15 cellular contexts compared by ENCODE assay signal in the genomic region with DNA sequence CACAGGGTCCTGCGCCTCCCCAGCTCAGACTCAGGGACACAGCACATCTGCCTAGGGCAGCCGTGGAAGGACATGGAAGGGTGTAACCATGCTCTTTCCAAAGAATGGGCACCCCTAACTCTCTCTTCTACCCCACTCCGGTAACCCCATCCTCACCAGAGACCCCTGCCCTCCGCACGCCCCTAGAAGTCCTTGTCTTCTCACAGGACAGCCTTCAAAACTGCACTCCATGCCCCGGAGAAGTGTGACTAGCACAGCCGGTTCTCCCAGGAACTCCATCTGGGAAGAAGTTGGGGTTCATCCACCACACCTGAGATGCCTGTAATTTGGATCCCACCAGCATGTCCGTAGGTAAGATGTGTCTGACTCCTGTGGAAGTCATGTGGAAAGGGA. TPM values are rescaled to one million over a fixed set of nuclear protein-coding genes. Genes with fewer than 3 reads are reported as not detected.
DNase-seq lines count a peak whose midpoint lies in the region; ATAC-seq and TF ChIP-seq lines count a peak whose summit lies in the region.
"Had no signal": no experiment of that assay in that cellular context is flagged by ENCODE, and none has a peak within 500 bp of the region (broad histone marks: within the 10 kb centered on the region; RNA-seq: fewer than 3 reads in every experiment).

No MANE protein-coding gene starts in this region.

- H3K4me3 ChIP-seq in Caco-2 (ENCODE audit: low read depth, low read length) (no peak overlapping the region), KMS-11 (IDR thresholded peaks at IDR 0.05; ENCODE audit: insufficient read depth, low read depth, low read length) (no peak overlapping the region), neural progenitor cell (no peak overlapping the region)

- TSS peak; percentile 15 for BruUV-seq in Caco-2 (replicated peaks; lab: Mats Ljungman, UMichigan)

- H3K36me3 Mint-ChIP-seq in Caco-2 (ENCODE audit: insufficient read depth, unreplicated experiment): no peaks in the 10 kb centered on the region
- H3K36me3 Mint-ChIP-seq in dendritic cell treated with granulocyte-macrophage colony-stimulating factor and Interleukin-4, amounts not matched to agents 40 ng/mL and 50 ng/mL, for 4 days (ENCODE audit: low read depth): no peaks in the 10 kb centered on the region
- no peaks in the 10 kb centered on the region for H3K36me3 Mint-ChIP-seq in neural progenitor cell
- H3K36me3 Mint-ChIP-seq: CD4-positive, CD25-positive, alpha-beta regulatory T cell; stimulated activated effector memory CD8-positive, alpha-beta T cell treated with anti-CD3 and anti-CD28 coated beads, Interleukin-12 subunit alpha, Interleukin-12 subunit beta, amount 100 ng/mL, for 72 hours had no signal

- 0 out of 2 replicates have a peak, but pooled peaks cover 12% of the 10 kb centered on the region for H3K4me1 ChIP-seq in Caco-2
- peaks cover 34% of the 10 kb centered on the region for H3K4me1 ChIP-seq in KMS-11 (ENCODE audit: low read depth, poor library complexity, severe bottlenecking)
- H3K4me1 ChIP-seq in neural progenitor cell: peaks cover 7% of the 10 kb centered on the region

- DNase-seq in Caco-2 (peak in 1 of 2 experiments; percentile 32), neural progenitor cell (ENCODE audit: low spot score) (no peak), NCI-H1105 treated with DMSO at 0.1 percent for 48 hours (lab: John Stamatoyannopoulos, UW) (no peak), NOMO-1 treated with dmso at 0.1 percent for 144 hours (lab: John Stamatoyannopoulos, UW; ENCODE audit: unreplicated experiment) (no peak), DMS153 (lab: John Stamatoyannopoulos, UW) (no peak)
- DNase-seq: NCI-H1436 treated with DMSO at 0.1 percent for 48 hours had no signal

- H4K20me1 ChIP-seq in KMS-11 (ENCODE audit: insufficient read depth) (no peaks in the 10 kb centered on the region), neural progenitor cell (ENCODE audit: low read depth) (no peaks in the 10 kb centered on the region)

- H3K9me3 ChIP-seq in Caco-2 (no peaks in the 10 kb centered on the region), neural progenitor cell (ENCODE audit: low read depth) (no peaks in the 10 kb centered on the region)
- H3K9me3 ChIP-seq: right atrium auricular region had no signal

- H3K9me3 Mint-ChIP-seq in Caco-2 (ENCODE audit: unreplicated experiment): no peaks in the 10 kb centered on the region
- no peaks in the 10 kb centered on the region for H3K9me3 Mint-ChIP-seq in dendritic cell treated with granulocyte-macrophage colony-stimulating factor and Interleukin-4, amounts not matched to agents 40 ng/mL and 50 ng/mL, for 4 days
- no peaks in the 10 kb centered on the region for H3K9me3 Mint-ChIP-seq in neural progenitor cell
- H3K9me3 Mint-ChIP-seq: CD4-positive, CD25-positive, alpha-beta regulatory T cell; stimulated activated effector memory CD8-positive, alpha-beta T cell treated with anti-CD3 and anti-CD28 coated beads, Interleukin-12 subunit alpha, Interleukin-12 subunit beta, amount 100 ng/mL, for 72 hours; T-helper 2 cell treated with Interferon-gamma antibody and Interleukin-4, amounts not matched to agents 5 μg/mL and 100 μg/mL, for 36 hours had no signal

- POLR2A ChIA-PET in Caco-2 (lab: Charles Lee): no interaction called here

- H3F3A ChIP-seq in neural progenitor cell (ENCODE audit: low read depth): peaks cover 4% of the 10 kb centered on the region

- H3K79me2 ChIP-seq in KMS-11 (ENCODE audit: insufficient read depth, low read depth) (no peaks in the 10 kb centered on the region), neural progenitor cell (ENCODE audit: low read depth) (no peaks in the 10 kb centered on the region)

- ATAC-seq in HG02885 (IDR thresholded peaks at IDR 0.05; ENCODE audit: poor library complexity, unreplicated experiment): no peak

- H3K4me1 Mint-ChIP-seq in Caco-2 (ENCODE audit: low read depth, unreplicated experiment) (peaks cover 17% of the 10 kb centered on the region), neural progenitor cell (peaks cover 32% of the 10 kb centered on the region)
- peaks cover 41% of the 10 kb centered on the region for H3K4me1 Mint-ChIP-seq in dendritic cell treated with granulocyte-macrophage colony-stimulating factor and Interleukin-4, amounts not matched to agents 40 ng/mL and 50 ng/mL, for 4 days (ENCODE audit: low read depth)
- H3K4me1 Mint-ChIP-seq: stimulated activated effector memory CD8-positive, alpha-beta T cell treated with anti-CD3 and anti-CD28 coated beads, Interleukin-12 subunit alpha, Interleukin-12 subunit beta, amount 100 ng/mL, for 72 hours had no signal

- TF ChIP-seq CTCF in Caco-2 (IDR thresholded peaks at IDR 0.05; ENCODE audit: insufficient read depth in 1 of 2, low read depth in 1 of 2, low read length in 1 of 2, severe bottlenecking in 1 of 2, unreplicated experiment in 1 of 2): no peak
- TF ChIP-seq CTCF in KMS-11 (conservative IDR thresholded peaks at IDR 0.05; ENCODE audit: low read depth, low read length): no peak
- TF ChIP-seq CTCF in neural progenitor cell (IDR thresholded peaks at IDR 0.05): no peak

- CTCF ChIA-PET in Caco-2 (lab: Charles Lee): interaction anchor here (0.5 to 2.0 kb wide), 17 partner anchors 10 to 117 kb away, joined by 3 to 22 read pairs (median 4); a partner anchor contains a TSS

- H3K27me3 ChIP-seq in Caco-2 (replicated peaks; ENCODE audit: control insufficient read depth, insufficient read depth, low read length): no peaks in the 10 kb centered on the region
- H3K27me3 ChIP-seq in KMS-11 (ENCODE audit: insufficient read depth, low read depth): no peaks in the 10 kb centered on the region
- H3K27me3 ChIP-seq in neural progenitor cell: no peaks in the 10 kb centered on the region
- H3K27me3 ChIP-seq: right atrium auricular region had no signal

- H3K27ac ChIP-seq in KMS-11: no peak overlapping the region
- H3K27ac ChIP-seq in neural progenitor cell: no peak overlapping the region

- H3K27ac Mint-ChIP-seq in Caco-2 (ENCODE audit: unreplicated experiment) (peak overlapping the region; percentile 66), neural progenitor cell (peak overlapping the region; percentile 85)
- H3K27ac Mint-ChIP-seq in dendritic cell treated with granulocyte-macrophage colony-stimulating factor and Interleukin-4, amounts not matched to agents 40 ng/mL and 50 ng/mL, for 4 days: peak overlapping the region; percentile 65
- H3K27ac Mint-ChIP-seq: T-helper 2 cell treated with Interferon-gamma antibody and Interleukin-4, amounts not matched to agents 5 μg/mL and 100 μg/mL, for 36 hours had no signal

- H3K36me3 ChIP-seq in Caco-2 (ENCODE audit: control insufficient read depth, insufficient read depth, low read length) (no peaks in the 10 kb centered on the region), KMS-11 (ENCODE audit: insufficient read depth) (no peaks in the 10 kb centered on the region; the same call in 1 of the 2 replicates), neural progenitor cell (no peaks in the 10 kb centered on the region)
- H3K36me3 ChIP-seq: right atrium auricular region had no signal

- intact Hi-C loops in Caco-2 (cut with micrococcal nuclease; ENCODE audit: unreplicated experiment): loop anchor here (2.0 kb wide), 1 partner anchor 318 kb away; no protein-coding TSS in a partner anchor
- intact Hi-C loops in dendritic cell treated with granulocyte-macrophage colony-stimulating factor and Interleukin-4, amounts not matched to agents 40 ng/mL and 50 ng/mL, for 4 days (cut with micrococcal nuclease): no loop called here

- H3K27me3 Mint-ChIP-seq in Caco-2 (ENCODE audit: insufficient read depth, unreplicated experiment) (no peaks in the 10 kb centered on the region), neural progenitor cell (ENCODE audit: insufficient read depth, low read depth) (peaks cover 5% of the 10 kb centered on the region)
- no peaks in the 10 kb centered on the region for H3K27me3 Mint-ChIP-seq in dendritic cell treated with granulocyte-macrophage colony-stimulating factor and Interleukin-4, amounts not matched to agents 40 ng/mL and 50 ng/mL, for 4 days

- H3K4me2 ChIP-seq in KMS-11: no peak overlapping the region; the same call in 1 of the 2 replicates
- H3K4me2 ChIP-seq in neural progenitor cell: no peak overlapping the region

- no peak overlapping the region for H3K4me3 Mint-ChIP-seq in Caco-2 (ENCODE audit: unreplicated experiment)
- H3K4me3 Mint-ChIP-seq in dendritic cell treated with granulocyte-macrophage colony-stimulating factor and Interleukin-4, amounts not matched to agents 40 ng/mL and 50 ng/mL, for 4 days: no peak overlapping the region
- H3K4me3 Mint-ChIP-seq in neural progenitor cell: peak overlapping the region; percentile 67
- H3K4me3 Mint-ChIP-seq: CD4-positive, CD25-positive, alpha-beta regulatory T cell; T-helper 2 cell treated with Interferon-gamma antibody and Interleukin-4, amounts not matched to agents 5 μg/mL and 100 μg/mL, for 36 hours had no signal

- H2AFZ ChIP-seq in KMS-11 (ENCODE audit: low read depth) (peak overlapping the region; percentile 50; the same call in 1 of the 2 replicates), neural progenitor cell (replicated peaks) (peak overlapping the region; percentile 95)

- H3K9ac ChIP-seq in KMS-11 (no peak overlapping the region), neural progenitor cell (no peak overlapping the region)

RNA-seq across cellular contexts. Expression of a gene that starts 25.0 kb away (rescaled TPM):
- total RNA-seq in Caco-2 (2022) (10.4 and 11.4 TPM in 2 replicates), neural progenitor cell (ENCODE audit: low replicate concordance) (0.45 and 0.84 TPM in 2 replicates)
- total RNA-seq: CD4-positive, CD25-positive, alpha-beta regulatory T cell had no signal

RNA-seq across cellular contexts. Expression of a gene that starts 29.0 kb away (rescaled TPM):
- total RNA-seq in Caco-2 (2022): 48.4 and 55.7 TPM in 2 replicates
- 0.25 TPM in 1 of 2 replicates, not detected in the other for total RNA-seq in neural progenitor cell (ENCODE audit: low replicate concordance)
- total RNA-seq: bronchial epithelial cell; CD4-positive, CD25-positive, alpha-beta regulatory T cell; HT1080 had no signal

Comparison
In these comparisons a context has a peak if more than half of its experiments do, and no peak if none do; other contexts are left out.
1. RNA of a gene that starts 29.0 kb away (total RNA-seq): 48.4 to 55.7 TPM in Caco-2; 0.25 TPM in neural progenitor cell; every median in the first group is over 10 times any median in the second.
2. Peak in every context shown above with its lines, with median percentiles within 50 percentile points of each other: H3K27ac Mint-ChIP-seq.